Comparison of ENCODE assay signal across 8 cellular contexts in the genomic region with DNA sequence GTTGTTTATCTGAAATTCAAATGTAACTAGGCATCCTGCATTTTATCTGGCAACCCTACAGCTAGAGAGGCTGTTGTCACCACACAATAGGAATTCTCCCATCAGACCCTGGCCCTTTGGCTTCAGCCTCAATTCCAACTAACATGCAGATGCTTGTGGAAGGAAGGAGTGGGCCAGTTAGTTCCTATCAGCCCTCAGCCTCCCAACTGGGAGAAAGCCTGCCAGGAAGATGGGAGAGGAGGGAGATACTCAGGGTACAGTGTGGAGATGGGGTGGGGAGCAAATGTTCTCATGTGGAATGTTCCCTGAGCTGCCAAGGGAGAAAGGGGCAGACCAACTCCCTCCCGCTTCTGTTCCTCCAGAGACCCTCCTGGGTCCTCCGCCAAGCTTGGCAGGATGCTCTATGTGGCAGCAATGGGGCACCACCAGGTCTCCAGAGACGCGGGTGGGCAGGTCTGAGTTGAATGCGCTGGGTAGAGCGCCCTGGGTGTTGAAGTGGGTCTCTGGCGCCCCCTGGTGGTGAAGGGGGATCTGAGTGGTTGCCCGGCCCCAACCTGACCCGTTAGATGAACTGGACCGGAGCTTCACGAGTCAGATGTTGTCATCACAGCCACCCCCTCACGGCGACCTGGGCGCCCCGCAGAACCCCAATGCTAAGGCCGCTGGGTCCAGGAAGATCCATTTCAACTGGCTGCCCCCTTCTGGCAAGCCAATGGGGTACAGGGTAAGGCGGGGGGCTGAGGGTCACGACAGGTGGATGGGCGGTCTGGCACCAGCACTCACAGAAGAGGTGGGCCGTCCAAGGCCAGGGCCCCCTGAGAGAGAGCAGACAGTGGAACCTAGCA. TPM values are rescaled to one million over a fixed set of nuclear protein-coding genes. Genes with fewer than 3 reads are reported as not detected.
DNase-seq lines count a peak whose midpoint lies in the region; ATAC-seq, FAIRE-seq and TF ChIP-seq lines count a peak whose summit lies in the region.

No MANE protein-coding gene starts in this region.

- FAIRE-seq in bronchial epithelial cell (lab: Jason Lieb, UNC) = no peak

- H3K4me3 ChIP-seq in bronchial epithelial cell (ENCODE audit: low read depth, low read length) (no peak overlapping the region), kidney epithelial cell (ENCODE audit: low read depth, low read length) (no peak overlapping the region)

- H3K27me3 ChIP-seq in bronchial epithelial cell (ENCODE audit: control insufficient read depth, insufficient read depth, low read length) = no peaks in the 10 kb centered on the region
- H3K27me3 ChIP-seq in kidney epithelial cell (ENCODE audit: control insufficient read depth, insufficient read depth, low read length) = peaks cover 3% of the 10 kb centered on the region

- DNase-seq in AML-193 (lab: John Stamatoyannopoulos, UW) = peak; percentile 68 to 76
- DNase-seq in H4 (ENCODE audit: low spot score) = peak; percentile 64
- peak; percentile 64 for DNase-seq in NCI-H345 treated with DMSO at 0.1 percent for 48 hours (lab: John Stamatoyannopoulos, UW; ENCODE audit: unreplicated experiment)
- peak; percentile 79 to 93 (median 86) for DNase-seq in activated CD4-positive, CD25-positive, alpha-beta regulatory T cell (lab: John Stamatoyannopoulos, UW)
- peak; percentile 33 for DNase-seq in bronchial epithelial cell (ENCODE audit: low read depth)
- no peak for DNase-seq in kidney epithelial cell (ENCODE audit: low read depth)
- peak; percentile 68 to 90 for DNase-seq in stimulated activated CD4-positive, alpha-beta T cell treated with anti-CD3 and anti-CD28 coated beads, Interleukin-1b, Interleukin-23, amount 100 ng/mL, for 1 hour (ENCODE audit: low read depth in 2 of 2)

- H3K36me3 ChIP-seq in bronchial epithelial cell (ENCODE audit: control insufficient read depth, insufficient read depth, low read length) (peaks cover 62% of the 10 kb centered on the region), kidney epithelial cell (ENCODE audit: control insufficient read depth, insufficient read depth, low read length) (no peaks in the 10 kb centered on the region)

- TF ChIP-seq CTCF in bronchial epithelial cell (IDR thresholded peaks at IDR 0.05; ENCODE audit: insufficient read depth, low read length, severe bottlenecking) = peak; percentile 89
- TF ChIP-seq CTCF in kidney epithelial cell (IDR thresholded peaks at IDR 0.05; ENCODE audit: insufficient read depth, low read length, poor library complexity, severe bottlenecking) = peak; percentile 93

- ATAC-seq in GM21737 (IDR thresholded peaks at IDR 0.05; ENCODE audit: unreplicated experiment) = no peak

RNA-seq across cellular contexts. Expression of gene GALK1, which starts 15.2 kb away (rescaled TPM):
- 46.3 and 51.7 TPM in 2 replicates for total RNA-seq in H4 (2014; rRNA removed; shearing (Covaris generic))
- 13.4 and 32.8 TPM in 2 replicates for total RNA-seq in bronchial epithelial cell
- 18.7 and 21.2 TPM in 2 replicates for total RNA-seq in kidney epithelial cell

RNA-seq across cellular contexts. Expression of gene ITGB4, which starts 28.5 kb away (rescaled TPM):
- 0.15 and 0.35 TPM in 2 replicates for total RNA-seq in H4 (2014; rRNA removed; shearing (Covaris generic))
- total RNA-seq in bronchial epithelial cell = 297 and 565 TPM in 2 replicates
- total RNA-seq in kidney epithelial cell = 17.8 and 27.9 TPM in 2 replicates

RNA-seq across cellular contexts. Expression of gene UNK, which starts 34.8 kb away (rescaled TPM):
- total RNA-seq in H4 (2014; rRNA removed; shearing (Covaris generic)) = 24.0 and 29.6 TPM in 2 replicates
- total RNA-seq in bronchial epithelial cell = 10.8 and 11.4 TPM in 2 replicates
- 18.6 and 23.7 TPM in 2 replicates for total RNA-seq in kidney epithelial cell

Comparison
In these comparisons a context has a peak if more than half of its experiments do, and no peak if none do; other contexts are left out.
1. RNA of gene ITGB4, which starts 28.5 kb away (total RNA-seq): 297 to 565 TPM in bronchial epithelial cell; 17.8 to 27.9 TPM in kidney epithelial cell and 0.15 to 0.35 TPM in H4; every median in the first group is over 10 times any median in the second.